29 cellular contexts compared by ENCODE assay signal in the genomic region with DNA sequence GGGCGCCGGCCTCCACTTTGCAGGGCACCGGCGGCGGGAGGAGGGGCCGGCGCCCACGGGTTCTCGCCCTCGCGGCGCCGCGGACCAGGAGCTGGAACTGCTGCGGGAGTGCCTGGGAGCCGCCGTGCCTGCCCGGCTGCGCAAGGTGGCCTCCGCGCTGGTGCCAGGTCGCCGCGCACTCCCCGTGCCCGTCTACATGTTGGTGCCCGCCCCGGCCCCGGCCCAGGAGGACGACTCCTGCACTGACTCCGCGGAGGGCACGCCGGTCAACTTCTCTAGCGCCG. TPM values are rescaled to one million over a fixed set of nuclear protein-coding genes. Genes with fewer than 3 reads are reported as not detected.
DNase-seq lines count a peak whose midpoint lies in the region; ATAC-seq and TF ChIP-seq lines count a peak whose summit lies in the region.
"Had no signal": no experiment of that assay in that cellular context is flagged by ENCODE, and none has a peak within 500 bp of the region (broad histone marks: within the 10 kb centered on the region; RNA-seq: fewer than 3 reads in every experiment).

No MANE protein-coding gene starts in this region.

- peaks cover 24% of the 10 kb centered on the region for H3K27me3 Mint-ChIP-seq in neural progenitor cell (ENCODE audit: insufficient read depth, low read depth)
- H3K27me3 Mint-ChIP-seq in activated T-cell treated with anti-CD3 and anti-CD28 coated beads, Interleukin-2, amount 50 U/mL, for 72 hours (ENCODE audit: low read depth): peaks cover 6% of the 10 kb centered on the region
- H3K27me3 Mint-ChIP-seq: activated naive CD8-positive, alpha-beta T cell had no signal

- peaks cover 92% of the 10 kb centered on the region for H4K20me1 ChIP-seq in neural progenitor cell (ENCODE audit: low read depth)

- no peaks in the 10 kb centered on the region; the same call in 1 of the 2 replicates for H3K27me3 ChIP-seq in GM06990 (replicated peaks; ENCODE audit: control insufficient read depth, insufficient read depth, low read length)
- H3K27me3 ChIP-seq in HUES48 (ENCODE audit: control insufficient read depth, insufficient read depth, low read length): peaks cover 80% of the 10 kb centered on the region
- peaks cover 32 to 90% (median 58%) of the 10 kb centered on the region in 4 donors for H3K27me3 ChIP-seq in esophagus muscularis mucosa
- H3K27me3 ChIP-seq in neural progenitor cell: peaks cover 96% of the 10 kb centered on the region
- H3K27me3 ChIP-seq in HAP-1 (ENCODE audit: low read depth): no peaks in the 10 kb centered on the region
- peaks cover 0 to 59% of the 10 kb centered on the region in 2 donors for H3K27me3 ChIP-seq in Peyer's patch
- H3K27me3 ChIP-seq: MG63 had no signal

- peak overlapping the region; percentile 72 for H3K4me2 ChIP-seq in neural progenitor cell

- H3K9ac ChIP-seq in HUES48 (ENCODE audit: low read depth, low read length) (no peak overlapping the region), neural progenitor cell (no peak overlapping the region)

- H2AFZ ChIP-seq in neural progenitor cell (replicated peaks): no peak overlapping the region

- no peak for TF ChIP-seq EP300 in esophagus muscularis mucosa (IDR thresholded peaks at IDR 0.05)

- ATAC-seq in activated T-cell treated with anti-CD3 and anti-CD28 coated beads, Interleukin-2, amount 50 U/mL, for 72 hours (replicated peaks in 1 of 2): no peak
- ATAC-seq: CD8-positive, alpha-beta T cell; esophagus mucosa; foreskin keratinocyte; naive thymus-derived CD8-positive, alpha-beta T cell; stimulated activated memory B cell treated with anti-CD40 and anti-IgM and Interleukin-4, amounts not matched to agents 10 μg/mL and 1 μg/mL and 100 μg/mL, for 72 hours had no signal

- H3K36me3 ChIP-seq in GM06990 (ENCODE audit: control insufficient read depth, insufficient read depth, low read length): no peaks in the 10 kb centered on the region
- H3K36me3 ChIP-seq in HUES48 (ENCODE audit: control insufficient read depth, insufficient read depth, low read length): no peaks in the 10 kb centered on the region
- H3K36me3 ChIP-seq in esophagus muscularis mucosa: peaks cover 0 to 2% (median 0%) of the 10 kb centered on the region in 4 donors
- H3K36me3 ChIP-seq in neural progenitor cell: no peaks in the 10 kb centered on the region
- no peaks in the 10 kb centered on the region for H3K36me3 ChIP-seq in HAP-1 (replicated peaks)
- no peaks in the 10 kb centered on the region for H3K36me3 ChIP-seq in Peyer's patch
- H3K36me3 ChIP-seq: cardiac muscle cell, MG63 had no signal

- H3K4me3 ChIP-seq in GM06990 (replicated peaks; ENCODE audit: low read depth, low read length) (no peak overlapping the region), HUES48 (ENCODE audit: low read depth, low read length) (peak overlapping the region; percentile 37; the same call in 1 of the 2 replicates), esophagus muscularis mucosa (peak overlapping the region in 3 of 4 donors; percentile 49 to 59 (median 49)), neural progenitor cell (peak overlapping the region; percentile 37), HAP-1 (no peak overlapping the region), Peyer's patch (peak overlapping the region in 2 of 4 donors; percentile 18 to 48)
- H3K4me3 ChIP-seq: cardiac muscle cell, MG63 had no signal

- intact Hi-C loops in esophagus muscularis mucosa (cut with DNase I): no loop called here

- peak; percentile 16 for DNase-seq in GM06990 (ENCODE audit: extremely low read depth, insufficient read length)
- DNase-seq in esophagus muscularis mucosa (ENCODE audit: extremely low spot score): no peak
- DNase-seq in neural progenitor cell (ENCODE audit: low spot score): no peak
- no peak for DNase-seq in activated T-cell treated with anti-CD3 and anti-CD28 coated beads, Interleukin-2, amount 50 U/mL, for 72 hours
- DNase-seq in HAP-1 (ENCODE audit: low spot score in 2 of 2): no peak
- DNase-seq in Peyer's patch: no peak
- DNase-seq: activated CD4-positive, alpha-beta memory T cell treated with anti-CD3 and anti-CD28 coated beads, Interleukin-2, amount 10 ng/mL, durations not matched to agents 7 days and 5 days; activated CD4-positive, alpha-beta T cell treated with anti-CD3 and anti-CD28 coated beads for 1 hour; activated effector memory CD4-positive, alpha-beta T cell treated with Interleukin-2 at 50 U/mL for 16 hours; anterior cingulate cortex; CD8-positive, alpha-beta T cell; EL; foreskin keratinocyte; KG1; MG63; NCI-H2081 treated with DMSO at 0.1 percent for 48 hours; NCI-H748 treated with DMSO at 0.1 percent for 48 hours; RPMI8226; stimulated activated CD4-positive, alpha-beta T cell treated with anti-CD3 and anti-CD28 coated beads, Interleukin-12 subunit alpha, Interleukin-12 subunit beta, amount 100 ng/mL, for 4 hours; stimulated activated CD4-positive, alpha-beta T cell treated with anti-CD3 and anti-CD28 coated beads, Interleukin-4, amount 100 ng/mL, for 4 hours had no signal

- H3K27ac ChIP-seq in HUES48 (ENCODE audit: low read depth, low read length): no peak overlapping the region
- H3K27ac ChIP-seq in esophagus muscularis mucosa (replicated peaks in 1 of 4): no peak overlapping the region
- H3K27ac ChIP-seq in neural progenitor cell: no peak overlapping the region
- H3K27ac ChIP-seq in Peyer's patch: no peak overlapping the region
- H3K27ac ChIP-seq: cardiac muscle cell, foreskin keratinocyte, SK-N-MC had no signal

- H3K4me1 Mint-ChIP-seq in neural progenitor cell: peaks cover 4% of the 10 kb centered on the region
- peaks cover 4% of the 10 kb centered on the region for H3K4me1 Mint-ChIP-seq in activated T-cell treated with anti-CD3 and anti-CD28 coated beads, Interleukin-2, amount 50 U/mL, for 72 hours (ENCODE audit: low read depth)
- H3K4me1 Mint-ChIP-seq: endodermal cell had no signal

- TF ChIP-seq POLR2A in esophagus muscularis mucosa (IDR thresholded peaks at IDR 0.05; ENCODE audit: low read depth): no peak
- TF ChIP-seq POLR2A in Peyer's patch (IDR thresholded peaks at IDR 0.05): no peak

- no peaks in the 10 kb centered on the region for H3K9me3 Mint-ChIP-seq in neural progenitor cell
- H3K9me3 Mint-ChIP-seq in activated T-cell treated with anti-CD3 and anti-CD28 coated beads, Interleukin-2, amount 50 U/mL, for 72 hours: no peaks in the 10 kb centered on the region
- H3K9me3 Mint-ChIP-seq: activated CD4-positive, alpha-beta memory T cell treated with anti-CD3 and anti-CD28 coated beads, Interleukin-2, amount 10 ng/mL, durations not matched to agents 7 days and 5 days; CD8-positive, alpha-beta T cell; endodermal cell; naive thymus-derived CD8-positive, alpha-beta T cell; stimulated activated memory B cell treated with anti-CD40 and anti-IgM and Interleukin-4, amounts not matched to agents 10 μg/mL and 1 μg/mL and 100 μg/mL, for 72 hours; T-helper 1 cell treated with Interleukin-12 subunit alpha and Interleukin-12 subunit beta and Interleukin-4 antibody, amounts not matched to agents 30 μg/mL and 1 μg/mL, for 36 hours had no signal

- in situ Hi-C loops in HAP-1 (cut with MboI; ENCODE audit: low sequenced_read_pairs): no loop called here

- peaks cover 1% of the 10 kb centered on the region for H3K36me3 Mint-ChIP-seq in neural progenitor cell
- no peaks in the 10 kb centered on the region for H3K36me3 Mint-ChIP-seq in activated T-cell treated with anti-CD3 and anti-CD28 coated beads, Interleukin-2, amount 50 U/mL, for 72 hours (ENCODE audit: insufficient read depth in 2 of 2)
- H3K36me3 Mint-ChIP-seq: activated naive CD8-positive, alpha-beta T cell; CD8-positive, alpha-beta T cell; stimulated activated memory B cell treated with anti-CD40 and anti-IgM and Interleukin-4, amounts not matched to agents 10 μg/mL and 1 μg/mL and 100 μg/mL, for 72 hours had no signal

- WGBS in esophagus muscularis mucosa: no CpG with 5 or more reads among the region's 36 CpGs

- H3K4me3 Mint-ChIP-seq in neural progenitor cell: no peak overlapping the region
- no peak overlapping the region for H3K4me3 Mint-ChIP-seq in activated T-cell treated with anti-CD3 and anti-CD28 coated beads, Interleukin-2, amount 50 U/mL, for 72 hours
- H3K4me3 Mint-ChIP-seq: activated CD4-positive, alpha-beta memory T cell treated with anti-CD3 and anti-CD28 coated beads, Interleukin-2, amount 10 ng/mL, durations not matched to agents 7 days and 5 days; activated naive CD8-positive, alpha-beta T cell; endodermal cell; stimulated activated memory B cell treated with anti-CD40 and anti-IgM and Interleukin-4, amounts not matched to agents 10 μg/mL and 1 μg/mL and 100 μg/mL, for 72 hours; T-helper 1 cell treated with Interleukin-12 subunit alpha and Interleukin-12 subunit beta and Interleukin-4 antibody, amounts not matched to agents 30 μg/mL and 1 μg/mL, for 36 hours had no signal

- no peaks in the 10 kb centered on the region for H3K79me2 ChIP-seq in neural progenitor cell (ENCODE audit: low read depth)

- peaks cover 8% of the 10 kb centered on the region for H3K4me1 ChIP-seq in HUES48 (ENCODE audit: control insufficient read depth, insufficient read depth, low read length)
- H3K4me1 ChIP-seq in esophagus muscularis mucosa: peaks cover 51 to 72% (median 67%) of the 10 kb centered on the region in 4 donors
- H3K4me1 ChIP-seq in neural progenitor cell: peaks cover 42% of the 10 kb centered on the region
- H3K4me1 ChIP-seq in HAP-1: peaks cover 10% of the 10 kb centered on the region
- peaks cover 24 to 68% (median 55%) of the 10 kb centered on the region in 4 donors for H3K4me1 ChIP-seq in Peyer's patch
- H3K4me1 ChIP-seq: foreskin keratinocyte had no signal

- no peak for TF ChIP-seq CTCF in GM06990 (IDR thresholded peaks at IDR 0.05; ENCODE audit: insufficient read depth, low read length, poor library complexity, severe bottlenecking)
- no peak for TF ChIP-seq CTCF in esophagus muscularis mucosa (IDR thresholded peaks at IDR 0.05)
- TF ChIP-seq CTCF in neural progenitor cell (IDR thresholded peaks at IDR 0.05): no peak
- no peak for TF ChIP-seq CTCF in Peyer's patch (IDR thresholded peaks at IDR 0.05)

- H3F3A ChIP-seq in neural progenitor cell (ENCODE audit: low read depth): peaks cover 50% of the 10 kb centered on the region

- H3K9me3 ChIP-seq in HUES48 (ENCODE audit: control insufficient read depth, insufficient read depth, low read length) (no peaks in the 10 kb centered on the region), esophagus muscularis mucosa (no peaks in the 10 kb centered on the region), neural progenitor cell (ENCODE audit: low read depth) (no peaks in the 10 kb centered on the region), HAP-1 (no peaks in the 10 kb centered on the region), Peyer's patch (no peaks in the 10 kb centered on the region)
- H3K9me3 ChIP-seq: MG63 had no signal

- H3K27ac Mint-ChIP-seq in neural progenitor cell: no peak overlapping the region
- H3K27ac Mint-ChIP-seq in activated T-cell treated with anti-CD3 and anti-CD28 coated beads, Interleukin-2, amount 50 U/mL, for 72 hours: no peak overlapping the region
- H3K27ac Mint-ChIP-seq: activated CD4-positive, alpha-beta memory T cell treated with anti-CD3 and anti-CD28 coated beads, Interleukin-2, amount 10 ng/mL, durations not matched to agents 7 days and 5 days; activated naive CD8-positive, alpha-beta T cell; CD8-positive, alpha-beta T cell; endodermal cell; naive thymus-derived CD8-positive, alpha-beta T cell; stimulated activated memory B cell treated with anti-CD40 and anti-IgM and Interleukin-4, amounts not matched to agents 10 μg/mL and 1 μg/mL and 100 μg/mL, for 72 hours; T-helper 1 cell treated with Interleukin-12 subunit alpha and Interleukin-12 subunit beta and Interleukin-4 antibody, amounts not matched to agents 30 μg/mL and 1 μg/mL, for 36 hours had no signal

RNA-seq across cellular contexts. Expression of gene C19orf25, which starts 11.8 kb away (rescaled TPM):
- total RNA-seq in esophagus muscularis mucosa (10 to 100 TPM; 21.6 to 43.6 (median 29.8) TPM), neural progenitor cell (ENCODE audit: low replicate concordance) (14.4 and 40.4 TPM in 2 replicates), Peyer's patch (10 to 100 TPM; 35.5 to 68.5 (median 61.9) TPM)
- 10 to 100 TPM; 28.1 to 31.7 TPM for total RNA-seq in activated T-cell treated with anti-CD3 and anti-CD28 coated beads, Interleukin-2, amount 50 U/mL, for 72 hours

RNA-seq across cellular contexts. Expression of gene APC2, which starts 17.2 kb away (rescaled TPM):
- total RNA-seq in esophagus muscularis mucosa (1 to 10 TPM in 2 of 4 donors, under 1 TPM in 2; 0.42 to 1.8 (median 1.2) TPM), neural progenitor cell (ENCODE audit: low replicate concordance) (1.3 and 12.2 TPM in 2 replicates), Peyer's patch (under 1 TPM in 3 of 4 donors, not detected in 1; 0.18 to 0.76 (median 0.27) TPM)
- under 1 TPM; 0.02 to 0.14 TPM for total RNA-seq in activated T-cell treated with anti-CD3 and anti-CD28 coated beads, Interleukin-2, amount 50 U/mL, for 72 hours

RNA-seq across cellular contexts. Expression of gene PCSK4, which starts 23.0 kb away (rescaled TPM):
- 1 to 10 TPM; 1.9 to 5.4 (median 3.3) TPM for total RNA-seq in esophagus muscularis mucosa
- 3.6 and 12.5 TPM in 2 replicates for total RNA-seq in neural progenitor cell (ENCODE audit: low replicate concordance)
- 10 to 100 TPM; 13.3 to 16.6 TPM for total RNA-seq in activated T-cell treated with anti-CD3 and anti-CD28 coated beads, Interleukin-2, amount 50 U/mL, for 72 hours
- total RNA-seq in Peyer's patch: 10 to 100 TPM in 3 of 4 donors, 1 to 10 TPM in 1; 7.7 to 14.6 (median 12.1) TPM

RNA-seq across cellular contexts. Expression of gene REEP6, which starts 23.8 kb away (rescaled TPM):
- 1 to 10 TPM in 1 of 4 donors, under 1 TPM in 2, not detected in 1; 0.23 to 2.3 (median 0.99) TPM for total RNA-seq in esophagus muscularis mucosa
- 4.8 and 13.0 TPM in 2 replicates for total RNA-seq in neural progenitor cell (ENCODE audit: low replicate concordance)
- total RNA-seq in activated T-cell treated with anti-CD3 and anti-CD28 coated beads, Interleukin-2, amount 50 U/mL, for 72 hours: 1 to 10 TPM; 1.7 to 3.8 TPM
- total RNA-seq in Peyer's patch: 100 to 1,000 TPM in 3 of 4 donors, 1 to 10 TPM in 1; 7.4 to 167 (median 162) TPM

RNA-seq across cellular contexts. Expression of gene RPS15, which starts 29.0 kb away (rescaled TPM):
- total RNA-seq in esophagus muscularis mucosa (1,000 to 10,000 TPM; 1,297 to 2,978 (median 2,171) TPM), neural progenitor cell (ENCODE audit: low replicate concordance) (1,918 and 2,648 TPM in 2 replicates), Peyer's patch (1,000 to 10,000 TPM; 1,044 to 1,915 (median 1,354) TPM)
- total RNA-seq in activated T-cell treated with anti-CD3 and anti-CD28 coated beads, Interleukin-2, amount 50 U/mL, for 72 hours: 1,000 to 10,000 TPM; 1,293 to 1,490 TPM

Comparison
In these comparisons a context has a peak if more than half of its experiments do, and no peak if none do; other contexts are left out.
1. H3K4me3 ChIP-seq: peak in HUES48 (single experiment), esophagus muscularis mucosa (3 of 4) and neural progenitor cell (single experiment); none in GM06990 (single experiment) and HAP-1 (single experiment).